ENCODE assay signal across 9 cellular contexts in the genomic region with DNA sequence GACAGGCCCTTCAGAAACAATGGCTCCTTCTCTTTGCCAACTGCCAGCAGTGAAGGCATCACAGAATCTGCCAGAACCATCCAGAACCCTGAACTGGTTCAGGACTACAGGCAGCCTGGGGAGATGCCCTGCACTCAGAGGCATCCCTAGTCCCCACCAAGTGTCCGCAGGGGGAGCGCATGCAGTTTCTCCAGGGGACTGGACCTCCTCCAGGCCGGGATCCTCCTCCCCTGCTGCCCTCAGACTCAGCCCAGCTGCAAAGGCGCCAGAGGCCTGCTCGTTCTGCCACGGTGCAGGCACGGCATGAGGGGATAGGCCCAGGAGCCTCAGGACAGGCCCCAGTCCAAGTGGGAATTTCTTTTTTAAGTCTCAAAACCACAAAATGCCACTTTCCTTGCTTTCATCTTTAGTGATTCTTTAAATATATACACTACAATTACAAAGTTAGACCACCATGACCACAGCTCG.
DNase-seq lines count a peak whose midpoint lies in the region; ATAC-seq and TF ChIP-seq lines count a peak whose summit lies in the region.
"Had no signal": no experiment of that assay in that cellular context is flagged by ENCODE, and none has a peak within 500 bp of the region (broad histone marks: within the 10 kb centered on the region; RNA-seq: fewer than 3 reads in every experiment).

No MANE protein-coding gene starts in this region.

- H3K4me3 Mint-ChIP-seq in T-helper 2 cell treated with Interferon-gamma antibody and Interleukin-4, amounts not matched to agents 5 μg/mL and 100 μg/mL, for 36 hours, result peak overlapping the region; percentile 72
- peak overlapping the region; percentile 84 to 85 for H3K4me3 Mint-ChIP-seq in effector memory CD8-positive, alpha-beta T cell
- peak overlapping the region; percentile 74 to 77 for H3K4me3 Mint-ChIP-seq in stimulated activated naive CD8-positive, alpha-beta T cell treated with anti-CD3 and anti-CD28 coated beads, Interleukin-15, amount 100 ng/mL, for 72 hours

- peak overlapping the region; percentile 90 for H3K27ac Mint-ChIP-seq in T-helper 2 cell treated with Interferon-gamma antibody and Interleukin-4, amounts not matched to agents 5 μg/mL and 100 μg/mL, for 36 hours
- H3K27ac Mint-ChIP-seq in effector memory CD8-positive, alpha-beta T cell, result peak overlapping the region; percentile 91 to 94
- H3K27ac Mint-ChIP-seq in stimulated activated naive CD8-positive, alpha-beta T cell treated with anti-CD3 and anti-CD28 coated beads, Interleukin-15, amount 100 ng/mL, for 72 hours, result peak overlapping the region; percentile 95 to 96

- no peaks in the 10 kb centered on the region for H3K27me3 Mint-ChIP-seq in T-helper 2 cell treated with Interferon-gamma antibody and Interleukin-4, amounts not matched to agents 5 μg/mL and 100 μg/mL, for 36 hours (ENCODE audit: low read depth)
- no peaks in the 10 kb centered on the region for H3K27me3 Mint-ChIP-seq in effector memory CD8-positive, alpha-beta T cell
- H3K27me3 Mint-ChIP-seq in stimulated activated naive CD8-positive, alpha-beta T cell treated with anti-CD3 and anti-CD28 coated beads, Interleukin-15, amount 100 ng/mL, for 72 hours, result no peaks in the 10 kb centered on the region

- ATAC-seq in HG03520 (IDR thresholded peaks at IDR 0.05; ENCODE audit: unreplicated experiment), result peak; percentile 7
- ATAC-seq in effector memory CD8-positive, alpha-beta T cell (replicated peaks), result no peak
- no peak for ATAC-seq in stimulated activated naive CD8-positive, alpha-beta T cell treated with anti-CD3 and anti-CD28 coated beads, Interleukin-15, amount 100 ng/mL, for 72 hours
- ATAC-seq: left lobe of liver had no signal

- in situ Hi-C loops in GM13976 (cut with MboI; ENCODE audit: low sequenced_read_pairs, unreplicated experiment), result no loop called here

- peaks cover 5% of the 10 kb centered on the region for H3K9me3 Mint-ChIP-seq in T-helper 2 cell treated with Interferon-gamma antibody and Interleukin-4, amounts not matched to agents 5 μg/mL and 100 μg/mL, for 36 hours
- H3K9me3 Mint-ChIP-seq in effector memory CD8-positive, alpha-beta T cell, result no peaks in the 10 kb centered on the region
- peaks cover 5 to 11% of the 10 kb centered on the region in 2 donors for H3K9me3 Mint-ChIP-seq in stimulated activated naive CD8-positive, alpha-beta T cell treated with anti-CD3 and anti-CD28 coated beads, Interleukin-15, amount 100 ng/mL, for 72 hours

- no peak for DNase-seq in T-helper 2 cell treated with Interferon-gamma antibody and Interleukin-4, amounts not matched to agents 5 μg/mL and 100 μg/mL, for 36 hours (ENCODE audit: low spot score)
- DNase-seq in T-helper 2 cell, result no peak
- DNase-seq in effector memory CD8-positive, alpha-beta T cell, result no peak
- no peak for DNase-seq in stimulated activated naive CD8-positive, alpha-beta T cell treated with anti-CD3 and anti-CD28 coated beads, Interleukin-15, amount 100 ng/mL, for 72 hours
- DNase-seq in hepatic stellate cell (ENCODE audit: low spot score), result no peak
- no peak for DNase-seq in GM13976 (ENCODE audit: low spot score)
- DNase-seq in A172 (ENCODE audit: low spot score), result no peak

- H3K36me3 Mint-ChIP-seq in T-helper 2 cell treated with Interferon-gamma antibody and Interleukin-4, amounts not matched to agents 5 μg/mL and 100 μg/mL, for 36 hours (ENCODE audit: low read depth), result peaks cover 77% of the 10 kb centered on the region
- H3K36me3 Mint-ChIP-seq in effector memory CD8-positive, alpha-beta T cell (ENCODE audit: insufficient read depth), result peaks cover 31% of the 10 kb centered on the region

- H3K4me1 Mint-ChIP-seq in T-helper 2 cell treated with Interferon-gamma antibody and Interleukin-4, amounts not matched to agents 5 μg/mL and 100 μg/mL, for 36 hours (ENCODE audit: low read depth), result peaks cover 91% of the 10 kb centered on the region
- H3K4me1 Mint-ChIP-seq in effector memory CD8-positive, alpha-beta T cell (ENCODE audit: low read depth in 2 of 2), result peaks cover 88 to 92% of the 10 kb centered on the region in 2 donors
- H3K4me1 Mint-ChIP-seq in stimulated activated naive CD8-positive, alpha-beta T cell treated with anti-CD3 and anti-CD28 coated beads, Interleukin-15, amount 100 ng/mL, for 72 hours, result peaks cover 100% of the 10 kb centered on the region

- no peak for TF ChIP-seq CTCF in GM13976 (IDR thresholded peaks at IDR 0.05; ENCODE audit: borderline replicate concordance, control extremely low read depth, extremely low read depth, insufficient read depth, missing control alignments)
